Comparison of ENCODE assay signal across 8 cellular contexts in genomic region chr12:13165578-13166120, GRCh38. TPM values are rescaled to one million over a fixed set of nuclear protein-coding genes. Genes with fewer than 3 reads are reported as not detected.
DNase-seq lines count a peak whose midpoint lies in the region; ATAC-seq, FAIRE-seq and TF ChIP-seq lines count a peak whose summit lies in the region.

No MANE protein-coding gene starts in this region.

- H3K36me3 Mint-ChIP-seq in Calu3 (ENCODE audit: insufficient read depth, unreplicated experiment): peaks cover 5% of the 10 kb centered on the region
- H3K36me3 Mint-ChIP-seq in activated T-helper 2 cell treated with anti-CD3 and anti-CD28 coated beads, Interferon-gamma antibody, Interleukin-2, Interleukin-4, amounts not matched to agents 10 μg/mL and 5 μg/mL and 100 μg/mL, durations not matched to agents 14 hours and 24 hours and 36 hours (ENCODE audit: low read depth): no peaks in the 10 kb centered on the region
- no peaks in the 10 kb centered on the region for H3K36me3 Mint-ChIP-seq in Caco-2 (ENCODE audit: insufficient read depth, unreplicated experiment)

- FAIRE-seq in RCC 7860 (lab: Jason Lieb, UNC): no peak

- TF ChIP-seq CTCF in Calu3 (IDR thresholded peaks at IDR 0.05; ENCODE audit: unreplicated experiment): no peak
- no peak for TF ChIP-seq CTCF in Caco-2 (IDR thresholded peaks at IDR 0.05; ENCODE audit: insufficient read depth in 1 of 2, low read depth in 1 of 2, low read length in 1 of 2, severe bottlenecking in 1 of 2, unreplicated experiment in 1 of 2)

- H3K27me3 ChIP-seq in Caco-2 (replicated peaks; ENCODE audit: control insufficient read depth, insufficient read depth, low read length): no peaks in the 10 kb centered on the region

- no peaks in the 10 kb centered on the region for H3K27me3 Mint-ChIP-seq in Calu3 (ENCODE audit: unreplicated experiment)
- H3K27me3 Mint-ChIP-seq in activated T-helper 2 cell treated with anti-CD3 and anti-CD28 coated beads, Interferon-gamma antibody, Interleukin-2, Interleukin-4, amounts not matched to agents 10 μg/mL and 5 μg/mL and 100 μg/mL, durations not matched to agents 14 hours and 24 hours and 36 hours (ENCODE audit: low read depth): peaks cover 19% of the 10 kb centered on the region
- H3K27me3 Mint-ChIP-seq in Caco-2 (ENCODE audit: insufficient read depth, unreplicated experiment): no peaks in the 10 kb centered on the region

- ATAC-seq in HG02973 (IDR thresholded peaks at IDR 0.05; ENCODE audit: unreplicated experiment) (peak; percentile 65), left cardiac atrium (peak; percentile 90 to 94), HG02678 (IDR thresholded peaks at IDR 0.05; ENCODE audit: unreplicated experiment) (no peak)

- H3K27ac Mint-ChIP-seq in Calu3 (ENCODE audit: unreplicated experiment) (peak overlapping the region; percentile 25), Caco-2 (ENCODE audit: unreplicated experiment) (no peak overlapping the region)
- H3K27ac Mint-ChIP-seq in activated T-helper 2 cell treated with anti-CD3 and anti-CD28 coated beads, Interferon-gamma antibody, Interleukin-2, Interleukin-4, amounts not matched to agents 10 μg/mL and 5 μg/mL and 100 μg/mL, durations not matched to agents 14 hours and 24 hours and 36 hours: no peak overlapping the region

- no peaks in the 10 kb centered on the region; the same call in 1 of the 2 replicates for H3K9me3 ChIP-seq in Caco-2

- no peak overlapping the region for H3K4me3 Mint-ChIP-seq in Calu3 (ENCODE audit: low read depth, unreplicated experiment)
- no peak overlapping the region for H3K4me3 Mint-ChIP-seq in activated T-helper 2 cell treated with anti-CD3 and anti-CD28 coated beads, Interferon-gamma antibody, Interleukin-2, Interleukin-4, amounts not matched to agents 10 μg/mL and 5 μg/mL and 100 μg/mL, durations not matched to agents 14 hours and 24 hours and 36 hours (ENCODE audit: low read depth)
- H3K4me3 Mint-ChIP-seq in Caco-2 (ENCODE audit: unreplicated experiment): no peak overlapping the region

- H3K4me3 ChIP-seq in Caco-2 (ENCODE audit: low read depth, low read length): no peak overlapping the region

- H3K36me3 ChIP-seq in Caco-2 (ENCODE audit: control insufficient read depth, insufficient read depth, low read length): no peaks in the 10 kb centered on the region

- intact Hi-C loops in Calu3 (cut with micrococcal nuclease; ENCODE audit: unreplicated experiment) (no loop called here), left cardiac atrium (cut with DNase I) (no loop called here), Caco-2 (cut with micrococcal nuclease; ENCODE audit: unreplicated experiment) (no loop called here)
- intact Hi-C loops in activated T-helper 2 cell treated with anti-CD3 and anti-CD28 coated beads, Interferon-gamma antibody, Interleukin-2, Interleukin-4, amounts not matched to agents 10 μg/mL and 5 μg/mL and 100 μg/mL, durations not matched to agents 14 hours and 24 hours and 36 hours (cut with micrococcal nuclease): loop anchor here (2.0 kb wide), 1 partner anchor 31 kb away; the partner anchor contains the start of gene EMP1

- DNase-seq in Calu3 (peak; percentile 85), RCC 7860 (ENCODE audit: low spot score) (peak; percentile 40), left cardiac atrium (peak; percentile 77), Caco-2 (no peak)
- peak; percentile 49 for DNase-seq in activated T-helper 2 cell treated with anti-CD3 and anti-CD28 coated beads, Interferon-gamma antibody, Interleukin-2, Interleukin-4, amounts not matched to agents 10 μg/mL and 5 μg/mL and 100 μg/mL, durations not matched to agents 14 hours and 24 hours and 36 hours (ENCODE audit: low spot score)
- peak; percentile 33 to 74 (median 58) for DNase-seq in stimulated activated CD4-positive, alpha-beta T cell treated with anti-CD3 and anti-CD28 coated beads, Interleukin-1b, Interleukin-23, amount 100 ng/mL, for 24 hours (ENCODE audit: low read depth in 4 of 4, low spot score in 1 of 4)

- peaks cover 9% of the 10 kb centered on the region for H3K4me1 ChIP-seq in Caco-2

- POLR2A ChIA-PET in Caco-2 (lab: Charles Lee): no interaction called here

- no TSS peak for BruUV-seq in Calu3 (replicated peaks; lab: Mats Ljungman, UMichigan)
- BruUV-seq in Caco-2 (replicated peaks; lab: Mats Ljungman, UMichigan): no TSS peak

- H3K9me3 Mint-ChIP-seq in Calu3 (ENCODE audit: low read depth, unreplicated experiment) (peaks cover 3% of the 10 kb centered on the region), Caco-2 (ENCODE audit: unreplicated experiment) (no peaks in the 10 kb centered on the region)
- peaks cover 9% of the 10 kb centered on the region for H3K9me3 Mint-ChIP-seq in activated T-helper 2 cell treated with anti-CD3 and anti-CD28 coated beads, Interferon-gamma antibody, Interleukin-2, Interleukin-4, amounts not matched to agents 10 μg/mL and 5 μg/mL and 100 μg/mL, durations not matched to agents 14 hours and 24 hours and 36 hours

- peaks cover 41% of the 10 kb centered on the region for H3K4me1 Mint-ChIP-seq in Calu3 (ENCODE audit: low read depth, unreplicated experiment)
- peaks cover 21% of the 10 kb centered on the region for H3K4me1 Mint-ChIP-seq in activated T-helper 2 cell treated with anti-CD3 and anti-CD28 coated beads, Interferon-gamma antibody, Interleukin-2, Interleukin-4, amounts not matched to agents 10 μg/mL and 5 μg/mL and 100 μg/mL, durations not matched to agents 14 hours and 24 hours and 36 hours (ENCODE audit: low read depth)
- peaks cover 13% of the 10 kb centered on the region for H3K4me1 Mint-ChIP-seq in Caco-2 (ENCODE audit: low read depth, unreplicated experiment)

- CTCF ChIA-PET in Calu3 (lab: Charles Lee) (interaction anchor here (0.8 to 1.0 kb wide), 2 partner anchors 13 to 30 kb away, joined by 3 to 4 read pairs; no protein-coding TSS in a partner anchor), Caco-2 (lab: Charles Lee) (interaction anchor here (0.6 kb wide), 1 partner anchor 11 kb away, joined by 3 read pairs; no protein-coding TSS in a partner anchor)

RNA-seq across cellular contexts. Expression of gene EMP1, which starts 30.9 kb away (rescaled TPM):
- total RNA-seq in Calu3 (2022) (128 and 146 TPM in 2 replicates), left cardiac atrium (100 to 1,000 TPM; 304 to 477 TPM), Caco-2 (2022) (6.6 and 10.2 TPM in 2 replicates)
- 9.5 and 10.2 TPM in 2 replicates for total RNA-seq in activated T-helper 2 cell treated with anti-CD3 and anti-CD28 coated beads, Interferon-gamma antibody, Interleukin-2, Interleukin-4, amounts not matched to agents 10 μg/mL and 5 μg/mL and 100 μg/mL, durations not matched to agents 14 hours and 24 hours and 36 hours

Comparison
In these comparisons a context has a peak if more than half of its experiments do, and no peak if none do; other contexts are left out.
1. DNase-seq: peak in Calu3 (single experiment), RCC 7860 (single experiment), activated T-helper 2 cell treated with anti-CD3 and anti-CD28 coated beads, Interferon-gamma antibody, Interleukin-2, Interleukin-4, amounts not matched to agents 10 μg/mL and 5 μg/mL and 100 μg/mL, durations not matched to agents 14 hours and 24 hours and 36 hours (single experiment), left cardiac atrium (single experiment) and stimulated activated CD4-positive, alpha-beta T cell treated with anti-CD3 and anti-CD28 coated beads, Interleukin-1b, Interleukin-23, amount 100 ng/mL, for 24 hours (4 of 4); none in Caco-2 (0 of 2).
2. RNA of gene EMP1, which starts 30.9 kb away (total RNA-seq): 304 to 477 TPM in left cardiac atrium and 128 to 146 TPM in Calu3; 9.5 to 10.2 TPM in activated T-helper 2 cell treated with anti-CD3 and anti-CD28 coated beads, Interferon-gamma antibody, Interleukin-2, Interleukin-4, amounts not matched to agents 10 μg/mL and 5 μg/mL and 100 μg/mL, durations not matched to agents 14 hours and 24 hours and 36 hours and 6.6 to 10.2 TPM in Caco-2; every median in the first group is over 10 times any median in the second.